In the genomic region with DNA sequence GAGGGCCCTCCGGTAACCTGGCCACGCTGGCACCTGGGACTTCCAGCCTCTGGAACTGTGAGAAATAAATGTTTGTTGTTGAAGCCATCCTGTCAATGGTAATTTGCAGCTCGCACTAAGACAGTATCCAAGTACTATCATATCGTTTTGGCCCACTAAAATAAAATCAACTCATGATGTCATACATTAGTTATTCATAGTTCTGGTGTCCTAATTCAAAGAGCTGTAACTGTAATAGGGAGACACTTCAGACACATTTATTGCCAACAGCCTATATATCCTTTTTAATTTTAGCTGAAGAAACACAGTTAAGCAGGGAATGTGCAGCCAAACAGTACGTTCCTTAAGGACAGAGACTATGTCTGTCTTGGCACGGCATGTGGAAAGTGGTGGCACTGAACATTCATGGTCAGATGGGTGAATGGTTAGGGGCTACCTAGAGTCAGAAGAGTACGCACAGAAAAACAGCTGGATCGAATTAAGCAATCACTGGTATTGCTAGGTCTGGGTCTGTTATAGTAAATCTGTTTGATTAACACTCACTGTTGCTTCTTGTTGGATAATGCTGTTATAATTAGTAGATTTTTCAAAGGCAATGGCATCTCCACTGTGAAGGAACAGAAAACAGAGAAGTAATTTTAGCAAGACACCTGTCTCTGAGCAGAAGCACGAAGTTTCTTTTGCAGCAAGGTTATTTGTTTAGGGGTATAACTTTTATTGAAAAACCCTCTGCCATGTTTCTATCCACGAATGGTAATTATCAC, we compare ENCODE assay signal across 24 cellular contexts. TPM values are rescaled to one million over a fixed set of nuclear protein-coding genes. Genes with fewer than 3 reads are reported as not detected.
"Had no signal": no experiment of that assay in that cellular context is flagged by ENCODE, and none has a peak within 500 bp of the region (broad histone marks: within the 10 kb centered on the region; RNA-seq: fewer than 3 reads in every experiment).

No MANE protein-coding gene starts in this region.

- H3K4me1 Mint-ChIP-seq: activated naive CD4-positive, alpha-beta T cell treated with anti-CD3 and anti-CD28 coated beads, Interleukin-2, amount 50 U/mL, for 24 hours had no signal

- H3K4me3 Mint-ChIP-seq: activated CD8-positive, alpha-beta T cell treated with anti-CD3 and anti-CD28 coated beads for 36 hours; activated naive CD4-positive, alpha-beta T cell treated with anti-CD3 and anti-CD28 coated beads, Interleukin-2, amount 50 U/mL, for 24 hours had no signal

- H3K27ac ChIP-seq: breast epithelium, SJSA1 had no signal

- DNase-seq: activated CD4-positive, alpha-beta T cell treated with anti-CD3 and anti-CD28 coated beads for 4 hours; activated CD8-positive, alpha-beta memory T cell treated with anti-CD3 and anti-CD28 coated beads, Interleukin-2, amount 50 U/mL, for 4 hours; activated CD8-positive, alpha-beta T cell treated with anti-CD3 and anti-CD28 coated beads for 36 hours; activated naive CD4-positive, alpha-beta T cell; aorta; Karpas-422; MM.1S; NCI-H1105 treated with DMSO at 0.1 percent for 48 hours; NCI-H1436 treated with DMSO at 0.1 percent for 48 hours; NCI-H187; NCI-H2081; NCI-H510A treated with DMSO at 0.1 percent for 48 hours; NCI-H69; NK-92 treated with Interleukin-12 subunit alpha and Interleukin-12 subunit beta, amount 100 ng/mL, for 24 hours; OCI-M1; RPMI8226; SHP77; T-helper 2 cell had no signal

- H3K9me3 Mint-ChIP-seq: activated CD8-positive, alpha-beta T cell treated with anti-CD3 and anti-CD28 coated beads for 36 hours; activated naive CD4-positive, alpha-beta T cell treated with anti-CD3 and anti-CD28 coated beads, Interleukin-2, amount 50 U/mL, for 24 hours had no signal

- H3K27me3 Mint-ChIP-seq: activated CD8-positive, alpha-beta T cell treated with anti-CD3 and anti-CD28 coated beads for 36 hours; activated naive CD4-positive, alpha-beta T cell treated with anti-CD3 and anti-CD28 coated beads, Interleukin-2, amount 50 U/mL, for 24 hours had no signal

- H3K27me3 ChIP-seq: breast epithelium, SJSA1 had no signal

- H3K4me3 ChIP-seq: breast epithelium, K562, SJSA1 had no signal

- ATAC-seq: activated CD4-positive, CD25-positive, alpha-beta regulatory T cell treated with anti-CD3 and anti-CD28 coated beads, Interleukin-2, amount 50 U/mL, for 24 hours; activated CD8-positive, alpha-beta T cell treated with anti-CD3 and anti-CD28 coated beads for 36 hours; K562; Panc1 had no signal

- H3K4me1 ChIP-seq: breast epithelium, SJSA1 had no signal

- H3K36me3 ChIP-seq: breast epithelium, SJSA1 had no signal

- H3K9me3 ChIP-seq: breast epithelium, SJSA1 had no signal

- H3K36me3 Mint-ChIP-seq: activated naive CD4-positive, alpha-beta T cell treated with anti-CD3 and anti-CD28 coated beads, Interleukin-2, amount 50 U/mL, for 24 hours had no signal

- H3K27ac Mint-ChIP-seq: activated CD8-positive, alpha-beta T cell treated with anti-CD3 and anti-CD28 coated beads for 36 hours; activated naive CD4-positive, alpha-beta T cell treated with anti-CD3 and anti-CD28 coated beads, Interleukin-2, amount 50 U/mL, for 24 hours had no signal

RNA-seq across cellular contexts. Expression of a gene that starts 41.3 kb away (rescaled TPM):
- total RNA-seq: activated CD8-positive, alpha-beta T cell treated with anti-CD3 and anti-CD28 coated beads for 36 hours; K562; SJSA1 had no signal
- polyA plus RNA-seq: aorta, K562 had no signal

RNA-seq across cellular contexts. Expression of a gene that starts 46.3 kb away (rescaled TPM):
- total RNA-seq: K562 had no signal
- polyA plus RNA-seq: K562 had no signal
